Comparison of ENCODE assay signal across 19 cellular contexts in genomic region chr4:118817178-118817930, GRCh38. TPM values are rescaled to one million over a fixed set of nuclear protein-coding genes. Genes with fewer than 3 reads are reported as not detected.
DNase-seq lines count a peak whose midpoint lies in the region; ATAC-seq, FAIRE-seq and TF ChIP-seq lines count a peak whose summit lies in the region.
"Had no signal": no experiment of that assay in that cellular context is flagged by ENCODE, and none has a peak within 500 bp of the region (broad histone marks: within the 10 kb centered on the region; RNA-seq: fewer than 3 reads in every experiment).

No MANE protein-coding gene starts in this region.

- H2AFZ ChIP-seq in K562 (ENCODE audit: low read depth, low read length): no peak overlapping the region
- H2AFZ ChIP-seq: PC-9 had no signal

- no peak for TF ChIP-seq RAD21 in K562 (CRISPR knock-in tag; conservative IDR thresholded peaks at IDR 0.05 in 1 of 2, IDR thresholded peaks at IDR 0.05 in 1 of 2)

- no peak for TF ChIP-seq POLR2A in K562 (conservative IDR thresholded peaks at IDR 0.05)

- H3K27ac ChIP-seq in K562 (ENCODE audit: extremely low read depth, low read depth, low read length) (no peak overlapping the region), tibial artery (no peak overlapping the region)
- H3K27ac ChIP-seq: PC-9, SJSA1 had no signal

- CTCF ChIA-PET in K562 (lab: Yijun Ruan, JAX; ENCODE audit: low intra/inter-chr PET ratio): no interaction called here

- no peak for ATAC-seq in K562

- no peak overlapping the region for H3K4me2 ChIP-seq in K562 (ENCODE audit: insufficient read depth, low read length)
- H3K4me2 ChIP-seq: PC-9 had no signal

- H3K27me3 ChIP-seq in K562 (ENCODE audit: control insufficient read depth in 2 of 2, insufficient read depth in 2 of 2, low read length in 2 of 2): no peaks in the 10 kb centered on the region
- no peaks in the 10 kb centered on the region for H3K27me3 ChIP-seq in tibial artery
- H3K27me3 ChIP-seq: SJSA1 had no signal

- 89% methylated on average over 4 of the region's 4 CpGs for WGBS in K562 (ENCODE audit: insufficient coverage, low coverage, missing lambda C conversion rate)

- no peak overlapping the region for H3K4me3 ChIP-seq in K562
- no peak overlapping the region for H3K4me3 ChIP-seq in tibial artery
- H3K4me3 ChIP-seq: PC-9, SJSA1 had no signal

- H3K36me3 ChIP-seq in K562 (ENCODE audit: control insufficient read depth, insufficient read depth, low read length): peaks cover 35% of the 10 kb centered on the region; the same call in 2 of the 3 replicates
- H3K36me3 ChIP-seq in tibial artery: peaks cover 29 to 38% (median 35%) of the 10 kb centered on the region in 3 donors

- no peak overlapping the region for H3K9ac ChIP-seq in K562 (ENCODE audit: insufficient read depth in 1 of 2, low read depth in 2 of 2, low read length in 2 of 2)

- intact Hi-C loops in K562 (cut with micrococcal nuclease) (no loop called here), tibial artery (cut with DNase I; ENCODE audit: low total_unique reads) (no loop called here)

- H3K4me1 ChIP-seq in K562 (replicated peaks in 1 of 2; ENCODE audit: control insufficient read depth in 2 of 2, insufficient read depth in 2 of 2, low read length in 2 of 2) (no peaks in the 10 kb centered on the region), tibial artery (peaks cover 0 to 12% (median 1%) of the 10 kb centered on the region in 4 donors)

- in situ Hi-C loops in K562 (cut with MboI): no loop called here

- H3K9me3 Mint-ChIP-seq in neural crest cell: no peaks in the 10 kb centered on the region

- no peak for TF ChIP-seq EP300 in K562 (IDR thresholded peaks at IDR 0.05; ENCODE audit: low read length)

- POLR2A ChIA-PET in K562 (lab: Yijun Ruan, JAX): interaction anchor here (1.5 kb wide), 1 partner anchor 132 kb away, joined by 3 read pairs; the partner anchor contains the start of gene METTL14

- H3K27ac Mint-ChIP-seq in neural crest cell (ENCODE audit: unreplicated experiment): peak overlapping the region; percentile 78

- peak; percentile 3 for DNase-seq in DMS 273 treated with DMSO at 0.1 percent for 48 hours (lab: John Stamatoyannopoulos, UW)
- peak; percentile 80 for DNase-seq in NCI-H524 treated with DMSO at 0.1 percent for 48 hours (lab: John Stamatoyannopoulos, UW)
- DNase-seq in K562 (ENCODE audit: extremely low read depth in 1 of 4, low spot score in 3 of 4): no peak
- DNase-seq in neural crest cell (ENCODE audit: low read depth, low spot score): no peak
- no peak for DNase-seq in tibial artery
- DNase-seq in NCI-H1105 treated with DMSO at 0.1 percent for 48 hours (lab: John Stamatoyannopoulos, UW): no peak
- DNase-seq in activated CD8-positive, alpha-beta memory T cell treated with anti-CD3 and anti-CD28 coated beads, Interleukin-2, amount 50 U/mL, for 48 hours: no peak
- no peak for DNase-seq in LoVo (ENCODE audit: low spot score)
- DNase-seq: ACHN, AML-193, COR-L47, DMS79, KBM-7, NCI-H1048, NCI-H2107, NCI-H345, NCI-H748 treated with DMSO at 0.1 percent for 48 hours, PC-9 had no signal

- H3K4me3 Mint-ChIP-seq in neural crest cell: no peak overlapping the region

- TF ChIP-seq CTCF in K562 (IDR thresholded peaks at IDR 0.05 in 2 of 3, conservative IDR thresholded peaks at IDR 0.05 in 1 of 3; ENCODE audit: insufficient read depth in 2 of 3, low read depth in 1 of 3, low read length in 3 of 3) (no peak), neural crest cell (conservative IDR thresholded peaks at IDR 0.05) (no peak), tibial artery (IDR thresholded peaks at IDR 0.05) (no peak)

- H3K9me3 ChIP-seq in K562 (replicated peaks; ENCODE audit: control insufficient read depth, insufficient read depth, low read depth, low read length) (no peaks in the 10 kb centered on the region), tibial artery (no peaks in the 10 kb centered on the region)
- H3K9me3 ChIP-seq: SJSA1 had no signal

- no TSS peak for BruUV-seq in K562 (replicated peaks; lab: Mats Ljungman, UMichigan)

- peak; percentile 48 for FAIRE-seq in K562 (lab: Jason Lieb, UNC)

- H3K9me1 ChIP-seq in K562 (ENCODE audit: control insufficient read depth, insufficient read depth, low read length): peaks cover 5% of the 10 kb centered on the region

- H3K36me3 Mint-ChIP-seq in neural crest cell (ENCODE audit: low read depth): peaks cover 17% of the 10 kb centered on the region

- H3K27me3 Mint-ChIP-seq in neural crest cell (ENCODE audit: low read depth): no peaks in the 10 kb centered on the region

- H3K79me2 ChIP-seq in K562 (ENCODE audit: control insufficient read depth, insufficient read depth, low read length): no peaks in the 10 kb centered on the region

- 0 out of 2 replicates have a peak, but pooled peaks cover 3% of the 10 kb centered on the region for H4K20me1 ChIP-seq in K562 (replicated peaks; ENCODE audit: control insufficient read depth, insufficient read depth, low read length)

- no peaks in the 10 kb centered on the region for H3K4me1 Mint-ChIP-seq in neural crest cell

TF ChIP-seq in K562, 482 proteins besides CTCF, POLR2A, EP300 and RAD21:
- TF ChIP-seq MYC (IDR thresholded peaks at IDR 0.05; ENCODE audit: low read depth, low read length): no peak
- no peak for TF ChIP-seq MYC (CRISPR knock-in tag; IDR thresholded peaks at IDR 0.05; ENCODE audit: borderline replicate concordance, low read depth)
- no peak for TF ChIP-seq ILF3 (IDR thresholded peaks at IDR 0.05; ENCODE audit: borderline replicate concordance)
- no peak for TF ChIP-seq NBN (IDR thresholded peaks at IDR 0.05; ENCODE audit: low read depth)
- no peak for TF ChIP-seq ZNF766 (CRISPR knock-in tag; conservative IDR thresholded peaks at IDR 0.05)
- TF ChIP-seq FOXA1 (IDR thresholded peaks at IDR 0.05; ENCODE audit: borderline replicate concordance): no peak
- no peak for TF ChIP-seq SAFB (IDR thresholded peaks at IDR 0.05; ENCODE audit: borderline replicate concordance, low read depth, low read length)
- TF ChIP-seq POLR2AphosphoS2 (IDR thresholded peaks at IDR 0.05; ENCODE audit: low read length): no peak
- no peak for TF ChIP-seq JUNB (CRISPR knock-in tag; conservative IDR thresholded peaks at IDR 0.05)

RNA-seq across cellular contexts. Expression of gene SEC24D, which starts 18.6 kb away (rescaled TPM):
- total RNA-seq in K562 (2011; cell fraction: chromatin; rRNA removed; ENCODE audit: low replicate concordance): 81.0 and 127 TPM in 2 replicates
- 24.8 and 40.4 TPM in 2 replicates for total RNA-seq in K562 (2011; cell fraction: nucleolus; rRNA removed)
- 67.7 and 90.5 TPM in 2 replicates for total RNA-seq in K562 (2011; cell fraction: nucleoplasm; rRNA removed)
- total RNA-seq in K562 (2014; rRNA removed): 8.1 and 10.4 TPM in 2 replicates
- 15.0 and 16.5 TPM in 2 replicates for total RNA-seq in K562 (2014; rRNA removed; fragmentation: Illumina TruSeq; extraction: Trizol)
- total RNA-seq in K562 (2015; rRNA removed; fragmentation: Illumina TruSeq; extraction: Trizol): 11.3 and 12.1 TPM in 2 replicates
- total RNA-seq in K562 (2021): 20.0 and 20.1 TPM in 2 replicates
- 22.5 and 37.3 TPM in 2 replicates for polyA plus RNA-seq in K562 (2011; rRNA removed)
- polyA plus RNA-seq in K562 (2011; cell fraction: cytosol; rRNA removed): 12.3 and 36.0 TPM in 2 replicates
- 44.1 and 66.0 TPM in 2 replicates for polyA plus RNA-seq in K562 (2011; cell fraction: nucleus; rRNA removed)
- polyA plus RNA-seq in K562 (2012): 13.2 and 34.7 TPM in 2 replicates
- polyA plus RNA-seq in K562 (2014; fragmentation: Illumina TruSeq; extraction: Trizol): 16.8 and 19.6 TPM in 2 replicates
- polyA plus RNA-seq in K562 (2014; fragmentation: Nextera tagmentation; extraction: Ambion mirVana): 1 to 10 TPM; 7.1 to 8.1 TPM
- 9.0 and 10.5 TPM in 2 replicates for polyA plus RNA-seq in K562 (2014; rRNA removed)
- 34.8 and 79.8 TPM in 2 replicates for polyA minus RNA-seq in K562 (2011; rRNA and poly(A)+ RNA removed)
- 17.4 and 37.8 TPM in 2 replicates for polyA minus RNA-seq in K562 (2011; cell fraction: cytosol; rRNA and poly(A)+ RNA removed)
- polyA minus RNA-seq in K562 (2011; cell fraction: nucleus; rRNA and poly(A)+ RNA removed): 39.9 and 102 TPM in 2 replicates
- total RNA-seq in neural crest cell: 21.2 and 22.9 TPM in 2 replicates

Comparison
In these comparisons a context has a peak if more than half of its experiments do, and no peak if none do; other contexts are left out.
1. DNase-seq: peak in DMS 273 treated with DMSO at 0.1 percent for 48 hours (single experiment) and NCI-H524 treated with DMSO at 0.1 percent for 48 hours (single experiment); none in K562 (0 of 4), neural crest cell (single experiment), tibial artery (0 of 2), NCI-H1105 treated with DMSO at 0.1 percent for 48 hours (single experiment), activated CD8-positive, alpha-beta memory T cell treated with anti-CD3 and anti-CD28 coated beads, Interleukin-2, amount 50 U/mL, for 48 hours (single experiment) and LoVo (single experiment).